Comparison of ENCODE assay signal across 1 cellular context in genomic region chr10:71638577-71639411, GRCh38.
TF ChIP-seq lines count a peak whose summit lies in the region.

No MANE protein-coding gene starts in this region.

TF ChIP-seq in K562, 482 proteins besides CTCF, POLR2A, EP300 and RAD21 (continued from another document and continues in another):
- peak; percentile 61; the same call in 1 of the 2 replicates for TF ChIP-seq AFF4 (CRISPR knock-in tag; IDR thresholded peaks at IDR 0.05)
- TF ChIP-seq BRF1 (IDR thresholded peaks at IDR 0.05; ENCODE audit: borderline replicate concordance, extremely low read depth, insufficient read length): no peak
- no peak; the same call in none of the 2 replicates for TF ChIP-seq STAT6 (CRISPR knock-in tag; IDR thresholded peaks at IDR 0.05)
- no peak for TF ChIP-seq HNRNPH1 (optimal IDR thresholded peaks at IDR 0.05; ENCODE audit: low read depth, low read length)
- no peak for TF ChIP-seq U2AF2 (optimal IDR thresholded peaks at IDR 0.05; ENCODE audit: low read depth, low read length)
- no peak for TF ChIP-seq ATF4 (CRISPR knock-in tag; IDR thresholded peaks at IDR 0.05)
- TF ChIP-seq CSDE1 (IDR thresholded peaks at IDR 0.05): no peak
- TF ChIP-seq FOS (IDR thresholded peaks at IDR 0.05; ENCODE audit: extremely low read depth, insufficient read length): no peak
- 0 out of 2 replicates have a peak, but pooled peaks have one; percentile 54 for TF ChIP-seq ZBTB17 (CRISPR knock-in tag; IDR thresholded peaks at IDR 0.05)
- no peak for TF ChIP-seq ZNF146 (CRISPR knock-in tag; IDR thresholded peaks at IDR 0.05; ENCODE audit: unreplicated experiment)
- TF ChIP-seq MAFK (IDR thresholded peaks at IDR 0.05; ENCODE audit: low read length): 0 out of 2 replicates have a peak, but pooled peaks have one; percentile 42
- TF ChIP-seq SMAD1 (IDR thresholded peaks at IDR 0.05; ENCODE audit: low read depth, low read length, partially characterized antibody): peak; percentile 54
- no peak for TF ChIP-seq MCM5 (IDR thresholded peaks at IDR 0.05; ENCODE audit: low read depth)
- peak; percentile 77 for TF ChIP-seq BHLHE40 (IDR thresholded peaks at IDR 0.05; ENCODE audit: low read length)
- TF ChIP-seq NCOR1 (IDR thresholded peaks at IDR 0.05): no peak
- TF ChIP-seq TSC22D4 (tag; IDR thresholded peaks at IDR 0.05): no peak
- TF ChIP-seq ELF1 (tag; IDR thresholded peaks at IDR 0.05): no peak; the same call in 1 of the 2 replicates
- no peak; the same call in 1 of the 2 replicates for TF ChIP-seq PTBP1 (IDR thresholded peaks at IDR 0.05; ENCODE audit: low read depth, low read length)
- TF ChIP-seq MNT (conservative IDR thresholded peaks at IDR 0.05): no peak
- peak; percentile 82 for TF ChIP-seq ZBTB7A (IDR thresholded peaks at IDR 0.05; ENCODE audit: borderline replicate concordance, control insufficient read depth, low read depth, low read length)
- no peak for TF ChIP-seq PREB (CRISPR knock-in tag; IDR thresholded peaks at IDR 0.05)
- TF ChIP-seq HDGF (IDR thresholded peaks at IDR 0.05): no peak; the same call in 1 of the 2 replicates
- TF ChIP-seq ETS1 (conservative IDR thresholded peaks at IDR 0.05; ENCODE audit: control insufficient read depth, low read depth, low read length): peak; percentile 81
- TF ChIP-seq HIVEP1 (CRISPR knock-in tag; IDR thresholded peaks at IDR 0.05): peak; percentile 85; the same call in 1 of the 2 replicates
- peak in 1 of 3 experiments; percentile 78; a peak in 2 of 6 replicates for TF ChIP-seq ZBTB11 (CRISPR knock-in tag; IDR thresholded peaks at IDR 0.05)
- peak; percentile 91 to 93 for TF ChIP-seq RCOR1 (IDR thresholded peaks at IDR 0.05; ENCODE audit: borderline replicate concordance in 1 of 2, low read depth in 2 of 2, low read length in 2 of 2)
- TF ChIP-seq MEF2D (tag; conservative IDR thresholded peaks at IDR 0.05; ENCODE audit: low read depth): no peak
- TF ChIP-seq ZNF124 (CRISPR knock-in tag; IDR thresholded peaks at IDR 0.05): no peak
- peak; percentile 94 for TF ChIP-seq LEF1 (IDR thresholded peaks at IDR 0.05)
- TF ChIP-seq UBTF (IDR thresholded peaks at IDR 0.05; ENCODE audit: borderline replicate concordance in 1 of 2, low read depth in 2 of 2, low read length in 2 of 2): peak in 1 of 2 experiments; percentile 82; a peak in 1 of 4 replicates
- no peak for TF ChIP-seq ZZZ3 (IDR thresholded peaks at IDR 0.05)
- peak; percentile 95 for TF ChIP-seq STAT5A (IDR thresholded peaks at IDR 0.05; ENCODE audit: borderline replicate concordance, low read length)
- no peak for TF ChIP-seq ZNF668 (CRISPR knock-in tag; IDR thresholded peaks at IDR 0.05)
- no peak; the same call in 1 of the 2 replicates for TF ChIP-seq ZNF583 (CRISPR knock-in tag; IDR thresholded peaks at IDR 0.05)
- peak; percentile 61; the same call in 1 of the 2 replicates for TF ChIP-seq HES1 (IDR thresholded peaks at IDR 0.05; ENCODE audit: low read depth)
- TF ChIP-seq PHB (CRISPR knock-in tag; IDR thresholded peaks at IDR 0.05): no peak
- no peak for TF ChIP-seq SREBF2 (CRISPR knock-in tag; IDR thresholded peaks at IDR 0.05)
- no peak for TF ChIP-seq STAG1 (CRISPR knock-in tag; IDR thresholded peaks at IDR 0.05; ENCODE audit: borderline replicate concordance)
- peak; percentile 97 for TF ChIP-seq CXXC5 (CRISPR knock-in tag; IDR thresholded peaks at IDR 0.05)
- TF ChIP-seq SMAD3 (CRISPR knock-in tag; conservative IDR thresholded peaks at IDR 0.05): no peak
- TF ChIP-seq ATF1 (CRISPR knock-in tag; IDR thresholded peaks at IDR 0.05): no peak
- peak; percentile 61 for TF ChIP-seq ATF1 (tag; IDR thresholded peaks at IDR 0.05)
- TF ChIP-seq KAT8 (IDR thresholded peaks at IDR 0.05; ENCODE audit: low read depth): no peak
- no peak for TF ChIP-seq ZNF551 (CRISPR knock-in tag; IDR thresholded peaks at IDR 0.05)
- no peak for TF ChIP-seq KDM2B (CRISPR knock-in tag; IDR thresholded peaks at IDR 0.05)
